In genomic region chr6:102619585-102619984, GRCh38 we compare ENCODE assay signal across 8 cellular contexts.
DNase-seq lines count a peak whose midpoint lies in the region; ATAC-seq and TF ChIP-seq lines count a peak whose summit lies in the region.
"Had no signal": no experiment of that assay in that cellular context is flagged by ENCODE, and none has a peak within 500 bp of the region (broad histone marks: within the 10 kb centered on the region; RNA-seq: fewer than 3 reads in every experiment).

No MANE protein-coding gene starts in this region.

- H3K27ac Mint-ChIP-seq in WTC11 (no peak overlapping the region), mesothelial cell of epicardium (no peak overlapping the region)
- H3K27ac Mint-ChIP-seq in activated naive CD4-positive, alpha-beta T cell treated with anti-CD3 and anti-CD28 coated beads, Interleukin-2, amount 50 U/mL, for 72 hours = no peak overlapping the region

- H3K36me3 Mint-ChIP-seq in WTC11 (peaks cover 6% of the 10 kb centered on the region), mesothelial cell of epicardium (no peaks in the 10 kb centered on the region)
- H3K36me3 Mint-ChIP-seq in activated naive CD4-positive, alpha-beta T cell treated with anti-CD3 and anti-CD28 coated beads, Interleukin-2, amount 50 U/mL, for 72 hours = no peaks in the 10 kb centered on the region

- peak; percentile 46; the same call in 1 of the 2 replicates for ATAC-seq in WTC11
- ATAC-seq in HG03025 (IDR thresholded peaks at IDR 0.05; ENCODE audit: low FRiP score, unreplicated experiment) = no peak
- ATAC-seq in activated naive CD4-positive, alpha-beta T cell treated with anti-CD3 and anti-CD28 coated beads, Interleukin-2, amount 50 U/mL, for 72 hours = no peak

- H3K4me1 Mint-ChIP-seq in WTC11 = no peaks in the 10 kb centered on the region
- H3K4me1 Mint-ChIP-seq in mesothelial cell of epicardium = no peaks in the 10 kb centered on the region

- no peak overlapping the region for H3K4me3 Mint-ChIP-seq in WTC11
- no peak overlapping the region for H3K4me3 Mint-ChIP-seq in mesothelial cell of epicardium

- TF ChIP-seq EP300 in Ishikawa (IDR thresholded peaks at IDR 0.05; ENCODE audit: borderline replicate concordance) = no peak

- CTCF ChIA-PET in WTC11 (lab: Charles Lee) = interaction anchor here (1.0 kb wide), 3 partner anchors 10 to 215 kb away, joined by 3 to 4 read pairs (median 4); no protein-coding TSS in a partner anchor

- H3K27me3 Mint-ChIP-seq in WTC11 (ENCODE audit: low read depth) = no peaks in the 10 kb centered on the region
- H3K27me3 Mint-ChIP-seq in mesothelial cell of epicardium (ENCODE audit: low read depth) = no peaks in the 10 kb centered on the region

- POLR2A ChIA-PET in WTC11 (lab: Charles Lee) = no interaction called here

- no peak overlapping the region for H3K4me3 ChIP-seq in GM12865 (ENCODE audit: low read depth, low read length)

- H3K9me3 Mint-ChIP-seq in WTC11 (peaks cover 19% of the 10 kb centered on the region), mesothelial cell of epicardium (peaks cover 7% of the 10 kb centered on the region)
- H3K9me3 Mint-ChIP-seq in activated naive CD4-positive, alpha-beta T cell treated with anti-CD3 and anti-CD28 coated beads, Interleukin-2, amount 50 U/mL, for 72 hours = peaks cover 4 to 8% of the 10 kb centered on the region in 2 donors

- no peak for DNase-seq in GM12865 (ENCODE audit: low read depth)
- no peak for DNase-seq in WTC11 (ENCODE audit: low spot score)
- no peak for DNase-seq in mesothelial cell of epicardium (ENCODE audit: low spot score in 2 of 2, unreplicated experiment in 2 of 2)
- no peak for DNase-seq in globus pallidus (ENCODE audit: low spot score)
- no peak for DNase-seq in activated naive CD4-positive, alpha-beta T cell treated with anti-CD3 and anti-CD28 coated beads, Interleukin-2, amount 50 U/mL, for 72 hours (ENCODE audit: low spot score in 2 of 2)
- DNase-seq: activated CD4-positive, CD25-positive, alpha-beta regulatory T cell had no signal

- TF ChIP-seq RAD21 in Ishikawa (IDR thresholded peaks at IDR 0.05; ENCODE audit: low read depth) = peak; percentile 59

- TF ChIP-seq CTCF in GM12865 (IDR thresholded peaks at IDR 0.05; ENCODE audit: insufficient read depth, low read depth, low read length, missing control alignments) (peak; percentile 16), WTC11 (IDR thresholded peaks at IDR 0.05) (peak; percentile 51; the same call in 1 of the 2 replicates), mesothelial cell of epicardium (IDR thresholded peaks at IDR 0.05; ENCODE audit: unreplicated experiment) (peak; percentile 49)

TF ChIP-seq in Ishikawa, 13 proteins besides CTCF, POLR2A, EP300 and RAD21:
- TF ChIP-seq CEBPB (IDR thresholded peaks at IDR 0.05) = no peak
- no peak for TF ChIP-seq FOXM1 (IDR thresholded peaks at IDR 0.05; ENCODE audit: borderline replicate concordance, low read depth)
- no peak for TF ChIP-seq MAX (IDR thresholded peaks at IDR 0.05)
- TF ChIP-seq ZBTB7A (IDR thresholded peaks at IDR 0.05; ENCODE audit: low read depth) = no peak
- no peak for TF ChIP-seq TCF12 (IDR thresholded peaks at IDR 0.05; ENCODE audit: low read depth)
- TF ChIP-seq YY1 (IDR thresholded peaks at IDR 0.05; ENCODE audit: low read depth) = no peak
- TF ChIP-seq REST (IDR thresholded peaks at IDR 0.05; ENCODE audit: low read depth) = no peak
- TF ChIP-seq NFIC (IDR thresholded peaks at IDR 0.05) = no peak
- TF ChIP-seq TAF1 (IDR thresholded peaks at IDR 0.05; ENCODE audit: low read depth) = no peak
- no peak for TF ChIP-seq CREB1 (IDR thresholded peaks at IDR 0.05; ENCODE audit: low read depth)
- no peak for TF ChIP-seq EGR1 (IDR thresholded peaks at IDR 0.05)
- TF ChIP-seq USF1 (IDR thresholded peaks at IDR 0.05) = no peak
- no peak for TF ChIP-seq TEAD4 (IDR thresholded peaks at IDR 0.05)

TF ChIP-seq in WTC11, 78 proteins besides CTCF, POLR2A, EP300 and RAD21:
- TF ChIP-seq ZNF416 (CRISPR knock-in tag; IDR thresholded peaks at IDR 0.05) = no peak
- TF ChIP-seq ATF3 (CRISPR knock-in tag; conservative IDR thresholded peaks at IDR 0.05) = no peak
- no peak for TF ChIP-seq RELA (CRISPR knock-in tag; IDR thresholded peaks at IDR 0.05; ENCODE audit: borderline replicate concordance)
- TF ChIP-seq, protein P1, sequence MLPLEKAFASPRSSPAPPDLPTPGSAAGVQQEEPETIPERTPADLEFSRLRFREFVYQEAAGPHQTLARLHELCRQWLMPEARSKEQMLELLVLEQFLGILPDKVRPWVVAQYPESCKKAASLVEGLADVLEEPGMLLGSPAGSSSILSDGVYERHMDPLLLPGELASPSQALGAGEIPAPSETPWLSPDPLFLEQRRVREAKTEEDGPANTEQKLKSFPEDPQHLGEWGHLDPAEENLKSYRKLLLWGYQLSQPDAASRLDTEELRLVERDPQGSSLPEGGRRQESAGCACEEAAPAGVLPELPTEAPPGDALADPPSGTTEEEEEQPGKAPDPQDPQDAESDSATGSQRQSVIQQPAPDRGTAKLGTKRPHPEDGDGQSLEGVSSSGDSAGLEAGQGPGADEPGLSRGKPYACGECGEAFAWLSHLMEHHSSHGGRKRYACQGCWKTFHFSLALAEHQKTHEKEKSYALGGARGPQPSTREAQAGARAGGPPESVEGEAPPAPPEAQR (CRISPR knock-in tag; IDR thresholded peaks at IDR 0.05) = no peak
- no peak for TF ChIP-seq SMAD3 (CRISPR knock-in tag; IDR thresholded peaks at IDR 0.05; ENCODE audit: borderline replicate concordance)
- TF ChIP-seq CBFB (CRISPR knock-in tag; IDR thresholded peaks at IDR 0.05; ENCODE audit: low read depth) = no peak
